ENCODE assay signal across 1 cellular context in genomic region chr11:8872017-8872416, GRCh38.
TF ChIP-seq lines count a peak whose summit lies in the region.

No MANE protein-coding gene starts in this region.

TF ChIP-seq in A549, 52 proteins besides CTCF, POLR2A, EP300 and RAD21 (continued from another document):
- TF ChIP-seq E2F6 (IDR thresholded peaks at IDR 0.05; ENCODE audit: borderline replicate concordance, low read depth) (no peak), NR3C1 (IDR thresholded peaks at IDR 0.05) (no peak), KDM1A (IDR thresholded peaks at IDR 0.05; ENCODE audit: low read depth) (no peak)
